Comparison of ENCODE assay signal across 19 cellular contexts in genomic region chr1:22319608-22320007, GRCh38.
"Had no signal": no experiment of that assay in that cellular context is flagged by ENCODE, and none has a peak within 500 bp of the region (broad histone marks: within the 10 kb centered on the region; RNA-seq: fewer than 3 reads in every experiment).

No MANE protein-coding gene starts in this region.

- H3K4me1 Mint-ChIP-seq: naive B cell had no signal

- H3K36me3 Mint-ChIP-seq: naive B cell had no signal

- H3K4me3 ChIP-seq: dorsolateral prefrontal cortex, hepatocyte, lung, psoas muscle, right atrium auricular region, smooth muscle cell had no signal

- FAIRE-seq: urothelium cell line had no signal

- H3K79me2 ChIP-seq: hepatocyte had no signal

- H3K36me3 ChIP-seq: neutrophil, right atrium auricular region had no signal

- H3K9me3 ChIP-seq: neutrophil, psoas muscle, right atrium auricular region had no signal

- H3K27ac ChIP-seq: dorsolateral prefrontal cortex, hepatocyte, neutrophil, psoas muscle, right atrium auricular region had no signal

- H2AFZ ChIP-seq: hepatocyte had no signal

- H3K4me1 ChIP-seq: psoas muscle, right atrium auricular region had no signal

- H3K4me2 ChIP-seq: hepatocyte, smooth muscle cell had no signal

- ATAC-seq: left cardiac atrium, left ventricle myocardium superior, psoas muscle had no signal

- H3K27me3 ChIP-seq: hepatocyte, right atrium auricular region had no signal

- H3K9me3 Mint-ChIP-seq: naive B cell, nephron progenitor cell had no signal

- DNase-seq: cortex of kidney; dorsolateral prefrontal cortex; effector CD8-positive, alpha-beta T cell; foreskin melanocyte; left cardiac atrium; left ventricle myocardium superior; mesenchymal stem cell; naive B cell; nephron progenitor cell; psoas muscle; stimulated activated CD4-positive, alpha-beta T cell treated with anti-CD3 and anti-CD28 coated beads, Interleukin-2, amount 100 ng/mL, for 48 hours; stimulated activated naive CD4-positive, alpha-beta T cell treated with Interleukin-2 at 50 U/mL for 16 hours; trophoblast cell had no signal

- H3K27ac Mint-ChIP-seq: naive B cell, nephron progenitor cell had no signal

- H3K4me3 Mint-ChIP-seq: naive B cell had no signal
